In genomic region chr6:84768442-84769174, GRCh38 we compare ENCODE assay signal across 1 cellular context.
TF ChIP-seq lines count a peak whose summit lies in the region.

No MANE protein-coding gene starts in this region.

TF ChIP-seq in HCT116, 20 proteins besides CTCF, POLR2A, EP300 and RAD21 (continued from another document):
- no peak for TF ChIP-seq ZFX (IDR thresholded peaks at IDR 0.05)
